ENCODE assay signal across 15 cellular contexts in genomic region chr7:83640731-83641533, GRCh38. TPM values are rescaled to one million over a fixed set of nuclear protein-coding genes. Genes with fewer than 3 reads are reported as not detected.
DNase-seq lines count a peak whose midpoint lies in the region; ATAC-seq, FAIRE-seq and TF ChIP-seq lines count a peak whose summit lies in the region.
"Had no signal": no experiment of that assay in that cellular context is flagged by ENCODE, and none has a peak within 500 bp of the region (broad histone marks: within the 10 kb centered on the region; RNA-seq: fewer than 3 reads in every experiment).

No MANE protein-coding gene starts in this region.

- no CpG with 5 or more reads among the region's 1 CpG for WGBS in mesendoderm (ENCODE audit: extremely low coverage, insufficient coverage, low lambda C conversion rate)
- WGBS in pancreas, 2 donors = 75 to 80% methylated on average over 1 of the region's 1 CpG

- H3K56ac ChIP-seq in mesendoderm (ENCODE audit: low read length) = no peak overlapping the region

- no peak overlapping the region for H3K4ac ChIP-seq in mesendoderm (ENCODE audit: low read depth, low read length)

- no peak overlapping the region for H3K23ac ChIP-seq in mesendoderm (ENCODE audit: low read length)

- H3K9me3 ChIP-seq in HUES48 (ENCODE audit: control insufficient read depth, insufficient read depth, low read length) (no peaks in the 10 kb centered on the region), SJCRH30 (replicated peaks) (no peaks in the 10 kb centered on the region; the same call in 1 of the 2 replicates), pancreas (no peaks in the 10 kb centered on the region)
- H3K9me3 ChIP-seq: A549 had no signal

- peaks cover 32% of the 10 kb centered on the region for H3K4me1 ChIP-seq in HUES48 (ENCODE audit: control insufficient read depth, insufficient read depth, low read length)
- H3K4me1 ChIP-seq in SJCRH30 = peaks cover 38% of the 10 kb centered on the region
- H3K4me1 ChIP-seq in mesendoderm (ENCODE audit: control insufficient read depth, low read depth, low read length) = peaks cover 7% of the 10 kb centered on the region
- H3K4me1 ChIP-seq in pancreas = no peaks in the 10 kb centered on the region

- H3K18ac ChIP-seq in mesendoderm (ENCODE audit: low read length) = no peak overlapping the region

- no peak overlapping the region for H4K5ac ChIP-seq in mesendoderm (ENCODE audit: low read length)

- no peak overlapping the region for H2BK15ac ChIP-seq in mesendoderm (replicated peaks; ENCODE audit: low read depth)

- no peak overlapping the region for H4K8ac ChIP-seq in mesendoderm (ENCODE audit: low read depth, low read length)

- peak overlapping the region; percentile 30 for H3K27ac ChIP-seq in HUES48 (ENCODE audit: low read depth, low read length)
- H3K27ac ChIP-seq in SJCRH30 = peak overlapping the region; percentile 38
- no peak overlapping the region for H3K27ac ChIP-seq in mesendoderm (ENCODE audit: low read depth, low read length)
- no peak overlapping the region for H3K27ac ChIP-seq in pancreas
- no peak overlapping the region for H3K27ac ChIP-seq in substantia nigra (ENCODE audit: low read depth, low read length, poor library complexity, severe bottlenecking)
- H3K27ac ChIP-seq: A549, C4-2B had no signal

- ATAC-seq in GM19463 (IDR thresholded peaks at IDR 0.05; ENCODE audit: unreplicated experiment) (no peak), pancreas (no peak), GM18505 (IDR thresholded peaks at IDR 0.05; ENCODE audit: unreplicated experiment) (no peak)
- ATAC-seq: HCT116 had no signal

- FAIRE-seq in pancreas (lab: Jason Lieb, UNC) = no peak
- FAIRE-seq: A549 had no signal

- no peak overlapping the region for H2AK5ac ChIP-seq in mesendoderm (ENCODE audit: low read length)

- H3K79me2 ChIP-seq in mesendoderm (ENCODE audit: control insufficient read depth, insufficient read depth, low read length) = no peaks in the 10 kb centered on the region

- no peak for TF ChIP-seq POLR2A in GM18505 (IDR thresholded peaks at IDR 0.05; ENCODE audit: borderline replicate concordance, extremely low read depth, insufficient read depth, insufficient read length)

- H3K9ac ChIP-seq in HUES48 (ENCODE audit: low read depth, low read length) (no peak overlapping the region), mesendoderm (ENCODE audit: low read length) (no peak overlapping the region)

- H2BK120ac ChIP-seq in mesendoderm (ENCODE audit: low read depth, low read length) = no peak overlapping the region

- H3K4me2 ChIP-seq in mesendoderm (ENCODE audit: low read length) = no peak overlapping the region
- H3K4me2 ChIP-seq: A549 had no signal

- peak; percentile 60 for DNase-seq in DMS53 (lab: John Stamatoyannopoulos, UW)
- peak; percentile 20 to 60 for DNase-seq in SJCRH30
- peak; percentile 55 for DNase-seq in mesendoderm
- no peak for DNase-seq in pancreas
- no peak for DNase-seq in substantia nigra (lab: John Stamatoyannopoulos, UW)
- DNase-seq: DMS79, KG1, NCI-H1436 treated with DMSO at 0.1 percent for 48 hours, SHP77 had no signal

- H3K4me3 ChIP-seq in HUES48 (ENCODE audit: low read depth, low read length) = no peak overlapping the region
- H3K4me3 ChIP-seq in SJCRH30 = no peak overlapping the region
- no peak overlapping the region for H3K4me3 ChIP-seq in mesendoderm (ENCODE audit: low read length)
- H3K4me3 ChIP-seq in pancreas = no peak overlapping the region
- H3K4me3 ChIP-seq: A549 had no signal

- no peaks in the 10 kb centered on the region for H3K36me3 ChIP-seq in HUES48 (ENCODE audit: control insufficient read depth, insufficient read depth, low read length)
- no peaks in the 10 kb centered on the region for H3K36me3 ChIP-seq in SJCRH30
- H3K36me3 ChIP-seq in mesendoderm (ENCODE audit: control insufficient read depth, insufficient read depth, low read length) = no peaks in the 10 kb centered on the region
- no peaks in the 10 kb centered on the region for H3K36me3 ChIP-seq in pancreas

- no peaks in the 10 kb centered on the region for H3K27me3 ChIP-seq in HUES48 (ENCODE audit: control insufficient read depth, insufficient read depth, low read length)
- no peaks in the 10 kb centered on the region for H3K27me3 ChIP-seq in SJCRH30
- H3K27me3 ChIP-seq in mesendoderm (ENCODE audit: insufficient read depth, low read length, poor library complexity) = no peaks in the 10 kb centered on the region
- H3K27me3 ChIP-seq in pancreas = no peaks in the 10 kb centered on the region

- H3K79me1 ChIP-seq in mesendoderm (ENCODE audit: low read length) = no peaks in the 10 kb centered on the region

- no peak overlapping the region for H2BK5ac ChIP-seq in mesendoderm (ENCODE audit: low read length)

- intact Hi-C loops in pancreas (cut with DNase I) = no loop called here

- no peak for TF ChIP-seq CTCF in pancreas (IDR thresholded peaks at IDR 0.05)

RNA-seq across cellular contexts. Expression of gene SEMA3E, which starts 8.0 kb away (rescaled TPM):
- total RNA-seq in SJCRH30 (2014; rRNA removed; shearing (Covaris generic)) = 0.48 and 0.53 TPM in 2 replicates
- 3.0 TPM for polyA plus RNA-seq in mesendoderm (2013, experiment 1 of 2)
- polyA plus RNA-seq in mesendoderm (2013, experiment 2 of 2) = 2.9 TPM
- 1 to 10 TPM in 3 of 6 donors, under 1 TPM in 3; 0.35 to 2.0 (median 1.0) TPM for total RNA-seq in pancreas
- polyA plus RNA-seq in pancreas = 1 to 10 TPM in 1 of 2 donors, under 1 TPM in 1; 0.23 to 1.4 TPM

Comparison
In these comparisons a context has a peak if more than half of its experiments do, and no peak if none do; other contexts are left out.
1. DNase-seq: peak in DMS53 (single experiment), SJCRH30 (2 of 2) and mesendoderm (single experiment); none in pancreas (0 of 6) and substantia nigra (0 of 49).
2. H3K27ac ChIP-seq: peak in HUES48 (single experiment) and SJCRH30 (single experiment); none in mesendoderm (single experiment), pancreas (0 of 4) and substantia nigra (single experiment).